In genomic region chr11:58671946-58672345, GRCh38 we compare ENCODE assay signal across 35 cellular contexts. TPM values are rescaled to one million over a fixed set of nuclear protein-coding genes. Genes with fewer than 3 reads are reported as not detected.
"Had no signal": no experiment of that assay in that cellular context is flagged by ENCODE, and none has a peak within 500 bp of the region (broad histone marks: within the 10 kb centered on the region; RNA-seq: fewer than 3 reads in every experiment).

No MANE protein-coding gene starts in this region.

- ATAC-seq: activated CD8-positive, alpha-beta memory T cell treated with anti-CD3 and anti-CD28 coated beads, Interleukin-2, amount 10 ng/mL, durations not matched to agents 7 days and 5 days; activated T-helper 17 cell treated with anti-CD3 and anti-CD28 coated beads, Interleukin-2, amount 50 U/mL, for 72 hours; Panc1 had no signal

- H3K4me1 ChIP-seq: ascending aorta, breast epithelium, SJCRH30 had no signal

- DNase-seq: activated CD4-positive, alpha-beta memory T cell treated with anti-CD3 and anti-CD28 coated beads, Interleukin-2, amount 10 ng/mL, durations not matched to agents 7 days and 5 days; activated CD4-positive, alpha-beta T cell treated with anti-CD3 and anti-CD28 coated beads for 1 hour; activated CD4-positive, alpha-beta T cell treated with anti-CD3 and anti-CD28 coated beads for 48 hours; activated CD4-positive, CD25-positive, alpha-beta regulatory T cell; activated CD8-positive, alpha-beta memory T cell treated with anti-CD3 and anti-CD28 coated beads for 24 hours; activated CD8-positive, alpha-beta memory T cell treated with anti-CD3 and anti-CD28 coated beads, Interleukin-2, amount 10 ng/mL, durations not matched to agents 7 days and 5 days; activated CD8-positive, alpha-beta memory T cell treated with anti-CD3 and anti-CD28 coated beads, Interleukin-2, amount 50 U/mL, for 48 hours; activated effector memory CD4-positive, alpha-beta T cell treated with anti-CD3 and anti-CD28 coated beads, Interleukin-2, amount 50 U/mL, for 16 hours; activated naive CD4-positive, alpha-beta T cell; activated naive CD4-positive, alpha-beta T cell treated with anti-CD3 and anti-CD28 coated beads, Interleukin-2, amount 50 U/mL, for 16 hours; activated naive CD8-positive, alpha-beta T cell treated with anti-CD3 and anti-CD28 coated beads for 36 hours; activated T-cell treated with anti-CD3 and anti-CD28 coated beads, Interleukin-2, amount 50 U/mL, for 48 hours; amygdala; NCI-H1105 treated with DMSO at 0.1 percent for 48 hours; NCI-H1436; NCI-H1694; NCI-H1930; NCI-H2081 treated with DMSO at 0.1 percent for 48 hours; NCI-H345; NCI-H524 treated with DMSO at 0.1 percent for 48 hours; NCI-H748 treated with DMSO at 0.1 percent for 48 hours; SHP77; SJCRH30; T1000; WERI-Rb-1 had no signal

- H3K4me3 Mint-ChIP-seq: activated CD4-positive, alpha-beta memory T cell treated with anti-CD3 and anti-CD28 coated beads, Interleukin-2, amount 10 ng/mL, durations not matched to agents 7 days and 5 days; activated CD8-positive, alpha-beta memory T cell treated with anti-CD3 and anti-CD28 coated beads, Interleukin-2, amount 10 ng/mL, durations not matched to agents 7 days and 5 days; activated naive CD8-positive, alpha-beta T cell treated with anti-CD3 and anti-CD28 coated beads for 36 hours; activated T-helper 17 cell treated with anti-CD3 and anti-CD28 coated beads, Interleukin-2, amount 50 U/mL, for 72 hours had no signal

- H3K27ac ChIP-seq: ascending aorta, breast epithelium, SJCRH30, SK-N-MC, WERI-Rb-1 had no signal

- H3K9me3 ChIP-seq: ascending aorta, breast epithelium, SJCRH30 had no signal

- H3K27me3 ChIP-seq: ascending aorta, breast epithelium had no signal

- H3K9me3 Mint-ChIP-seq: activated CD4-positive, alpha-beta memory T cell treated with anti-CD3 and anti-CD28 coated beads, Interleukin-2, amount 10 ng/mL, durations not matched to agents 7 days and 5 days; activated naive CD8-positive, alpha-beta T cell treated with anti-CD3 and anti-CD28 coated beads for 36 hours; activated T-helper 17 cell treated with anti-CD3 and anti-CD28 coated beads, Interleukin-2, amount 50 U/mL, for 72 hours had no signal

- H3K4me3 ChIP-seq: ascending aorta, breast epithelium, SJCRH30, SK-N-MC had no signal

- H3K36me3 Mint-ChIP-seq: activated CD8-positive, alpha-beta memory T cell treated with anti-CD3 and anti-CD28 coated beads, Interleukin-2, amount 10 ng/mL, durations not matched to agents 7 days and 5 days; activated naive CD8-positive, alpha-beta T cell treated with anti-CD3 and anti-CD28 coated beads for 36 hours had no signal

- H3K27me3 Mint-ChIP-seq: activated CD4-positive, alpha-beta memory T cell treated with anti-CD3 and anti-CD28 coated beads, Interleukin-2, amount 10 ng/mL, durations not matched to agents 7 days and 5 days; activated CD8-positive, alpha-beta memory T cell treated with anti-CD3 and anti-CD28 coated beads, Interleukin-2, amount 10 ng/mL, durations not matched to agents 7 days and 5 days; activated naive CD8-positive, alpha-beta T cell treated with anti-CD3 and anti-CD28 coated beads for 36 hours; activated T-helper 17 cell treated with anti-CD3 and anti-CD28 coated beads, Interleukin-2, amount 50 U/mL, for 72 hours had no signal

- H3K4me1 Mint-ChIP-seq: activated CD4-positive, alpha-beta memory T cell treated with anti-CD3 and anti-CD28 coated beads, Interleukin-2, amount 10 ng/mL, durations not matched to agents 7 days and 5 days; activated CD8-positive, alpha-beta memory T cell treated with anti-CD3 and anti-CD28 coated beads, Interleukin-2, amount 10 ng/mL, durations not matched to agents 7 days and 5 days; activated naive CD8-positive, alpha-beta T cell treated with anti-CD3 and anti-CD28 coated beads for 36 hours; activated T-helper 17 cell treated with anti-CD3 and anti-CD28 coated beads, Interleukin-2, amount 50 U/mL, for 72 hours had no signal

- H3K27ac Mint-ChIP-seq: activated CD4-positive, alpha-beta memory T cell treated with anti-CD3 and anti-CD28 coated beads, Interleukin-2, amount 10 ng/mL, durations not matched to agents 7 days and 5 days; activated CD8-positive, alpha-beta memory T cell treated with anti-CD3 and anti-CD28 coated beads, Interleukin-2, amount 10 ng/mL, durations not matched to agents 7 days and 5 days; activated naive CD8-positive, alpha-beta T cell treated with anti-CD3 and anti-CD28 coated beads for 36 hours; activated T-helper 17 cell treated with anti-CD3 and anti-CD28 coated beads, Interleukin-2, amount 50 U/mL, for 72 hours had no signal

- H3K36me3 ChIP-seq: ascending aorta, breast epithelium, SJCRH30, WERI-Rb-1 had no signal

RNA-seq across cellular contexts. Expression of gene GLYAT, which starts 59.8 kb away (rescaled TPM):
- total RNA-seq: activated CD4-positive, alpha-beta memory T cell treated with anti-CD3 and anti-CD28 coated beads, Interleukin-2, amount 10 ng/mL, durations not matched to agents 7 days and 5 days; activated CD8-positive, alpha-beta memory T cell treated with anti-CD3 and anti-CD28 coated beads, Interleukin-2, amount 10 ng/mL, durations not matched to agents 7 days and 5 days; activated naive CD8-positive, alpha-beta T cell treated with anti-CD3 and anti-CD28 coated beads for 36 hours; ascending aorta; M059J; NCI-H460; OCI-LY7; SJCRH30; T-helper 1 cell treated with Interleukin-12 subunit alpha and Interleukin-12 subunit beta and Interleukin-4 antibody, amounts not matched to agents 30 ng/mL and 1 ng/mL, for 36 hours; T-helper 2 cell treated with Interferon-gamma antibody and Interleukin-4, amounts not matched to agents 100 ng/mL and 5 ng/mL, for 36 hours had no signal
